ENCODE assay signal across 1 cellular context in the genomic region with DNA sequence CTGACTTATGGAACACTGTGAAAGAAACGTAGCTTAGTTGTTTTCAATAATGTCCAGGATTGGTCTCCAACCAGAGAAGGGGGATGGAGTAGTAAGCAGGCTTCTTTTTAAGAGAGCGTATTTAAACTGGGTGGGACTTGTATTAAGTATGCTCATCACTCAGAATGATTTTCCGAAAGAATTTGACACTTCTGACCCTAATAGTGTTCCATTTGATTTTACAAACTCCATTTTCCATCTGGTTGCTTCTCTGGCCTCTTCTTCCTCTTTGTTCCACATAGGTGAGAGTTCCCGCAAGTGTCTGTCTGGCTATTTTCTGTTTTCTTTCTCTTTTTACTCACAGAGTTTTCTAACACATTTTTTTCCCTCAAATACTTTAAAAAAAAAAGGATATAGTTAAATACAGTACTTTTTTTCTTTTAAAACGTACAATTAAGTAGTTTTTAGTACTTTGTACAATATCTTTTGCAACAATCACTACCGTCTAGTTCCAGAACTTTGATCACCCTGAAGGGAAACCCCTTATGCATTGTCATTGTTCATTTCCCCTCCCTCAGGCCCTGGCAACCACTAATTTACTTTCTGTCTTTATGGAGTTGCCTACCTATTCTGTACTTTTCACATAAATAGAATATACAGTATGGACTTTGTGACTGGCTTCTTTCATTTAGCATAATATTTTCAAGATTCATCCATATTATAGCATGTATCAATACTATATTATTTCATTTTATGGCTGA.
TF ChIP-seq lines count a peak whose summit lies in the region.

No MANE protein-coding gene starts in this region.

TF ChIP-seq in GM23338, 12 proteins besides CTCF, POLR2A, EP300 and RAD21 (continued from another document):
- TF ChIP-seq, protein P1, sequence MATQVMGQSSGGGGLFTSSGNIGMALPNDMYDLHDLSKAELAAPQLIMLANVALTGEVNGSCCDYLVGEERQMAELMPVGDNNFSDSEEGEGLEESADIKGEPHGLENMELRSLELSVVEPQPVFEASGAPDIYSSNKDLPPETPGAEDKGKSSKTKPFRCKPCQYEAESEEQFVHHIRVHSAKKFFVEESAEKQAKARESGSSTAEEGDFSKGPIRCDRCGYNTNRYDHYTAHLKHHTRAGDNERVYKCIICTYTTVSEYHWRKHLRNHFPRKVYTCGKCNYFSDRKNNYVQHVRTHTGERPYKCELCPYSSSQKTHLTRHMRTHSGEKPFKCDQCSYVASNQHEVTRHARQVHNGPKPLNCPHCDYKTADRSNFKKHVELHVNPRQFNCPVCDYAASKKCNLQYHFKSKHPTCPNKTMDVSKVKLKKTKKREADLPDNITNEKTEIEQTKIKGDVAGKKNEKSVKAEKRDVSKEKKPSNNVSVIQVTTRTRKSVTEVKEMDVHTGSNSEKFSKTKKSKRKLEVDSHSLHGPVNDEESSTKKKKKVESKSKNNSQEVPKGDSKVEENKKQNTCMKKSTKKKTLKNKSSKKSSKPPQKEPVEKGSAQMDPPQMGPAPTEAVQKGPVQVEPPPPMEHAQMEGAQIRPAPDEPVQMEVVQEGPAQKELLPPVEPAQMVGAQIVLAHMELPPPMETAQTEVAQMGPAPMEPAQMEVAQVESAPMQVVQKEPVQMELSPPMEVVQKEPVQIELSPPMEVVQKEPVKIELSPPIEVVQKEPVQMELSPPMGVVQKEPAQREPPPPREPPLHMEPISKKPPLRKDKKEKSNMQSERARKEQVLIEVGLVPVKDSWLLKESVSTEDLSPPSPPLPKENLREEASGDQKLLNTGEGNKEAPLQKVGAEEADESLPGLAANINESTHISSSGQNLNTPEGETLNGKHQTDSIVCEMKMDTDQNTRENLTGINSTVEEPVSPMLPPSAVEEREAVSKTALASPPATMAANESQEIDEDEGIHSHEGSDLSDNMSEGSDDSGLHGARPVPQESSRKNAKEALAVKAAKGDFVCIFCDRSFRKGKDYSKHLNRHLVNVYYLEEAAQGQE (IDR thresholded peaks at IDR 0.05; ENCODE audit: unreplicated experiment): no peak
